ENCODE assay signal across 8 cellular contexts in genomic region chr4:8688041-8688907, GRCh38.
DNase-seq lines count a peak whose midpoint lies in the region; ATAC-seq and FAIRE-seq lines count a peak whose summit lies in the region.

No MANE protein-coding gene starts in this region.

- FAIRE-seq in urothelium cell line (lab: Jason Lieb, UNC), result no peak

- no peak for ATAC-seq in GM21717 (IDR thresholded peaks at IDR 0.05; ENCODE audit: unreplicated experiment)

- H3K27me3 Mint-ChIP-seq in activated naive CD8-positive, alpha-beta T cell treated with anti-CD3 and anti-CD28 coated beads for 36 hours, result peaks cover 13% of the 10 kb centered on the region

- H3K27ac Mint-ChIP-seq in activated naive CD8-positive, alpha-beta T cell treated with anti-CD3 and anti-CD28 coated beads for 36 hours, result no peak overlapping the region

- no peaks in the 10 kb centered on the region for H3K36me3 Mint-ChIP-seq in activated naive CD8-positive, alpha-beta T cell treated with anti-CD3 and anti-CD28 coated beads for 36 hours

- H3K4me1 Mint-ChIP-seq in activated naive CD8-positive, alpha-beta T cell treated with anti-CD3 and anti-CD28 coated beads for 36 hours, result no peaks in the 10 kb centered on the region

- peaks cover 2% of the 10 kb centered on the region for H3K9me3 Mint-ChIP-seq in activated naive CD8-positive, alpha-beta T cell treated with anti-CD3 and anti-CD28 coated beads for 36 hours

- DNase-seq in stimulated activated CD4-positive, alpha-beta T cell treated with anti-CD3 and anti-CD28 coated beads, Interleukin-2, amount 100 ng/mL, for 48 hours, result peak; percentile 6 to 13
- DNase-seq in stimulated activated CD4-positive, alpha-beta T cell treated with anti-CD3 and anti-CD28 coated beads, Interleukin-4, amount 100 ng/mL, for 24 hours, result no peak
- peak; percentile 21 for DNase-seq in activated naive CD8-positive, alpha-beta T cell treated with anti-CD3 and anti-CD28 coated beads for 36 hours
- DNase-seq in islet precursor cell (peak; percentile 87), urothelium cell line (ENCODE audit: low spot score) (peak; percentile 55), NCI-H1436 (lab: John Stamatoyannopoulos, UW) (no peak), NCI-H2081 (lab: John Stamatoyannopoulos, UW) (no peak)

- H3K4me3 Mint-ChIP-seq in activated naive CD8-positive, alpha-beta T cell treated with anti-CD3 and anti-CD28 coated beads for 36 hours, result no peak overlapping the region

Comparison
In these comparisons a context has a peak if more than half of its experiments do, and no peak if none do; other contexts are left out.
1. DNase-seq: peak in stimulated activated CD4-positive, alpha-beta T cell treated with anti-CD3 and anti-CD28 coated beads, Interleukin-2, amount 100 ng/mL, for 48 hours (2 of 2), activated naive CD8-positive, alpha-beta T cell treated with anti-CD3 and anti-CD28 coated beads for 36 hours (single experiment), islet precursor cell (single experiment) and urothelium cell line (single experiment); none in stimulated activated CD4-positive, alpha-beta T cell treated with anti-CD3 and anti-CD28 coated beads, Interleukin-4, amount 100 ng/mL, for 24 hours (single experiment), NCI-H1436 (single experiment) and NCI-H2081 (0 of 2).